ENCODE assay signal across 14 cellular contexts in genomic region chr14:91394105-91395081, GRCh38. TPM values are rescaled to one million over a fixed set of nuclear protein-coding genes. Genes with fewer than 3 reads are reported as not detected.
DNase-seq lines count a peak whose midpoint lies in the region; ATAC-seq and TF ChIP-seq lines count a peak whose summit lies in the region.
"Had no signal": no experiment of that assay in that cellular context is flagged by ENCODE, and none has a peak within 500 bp of the region (broad histone marks: within the 10 kb centered on the region; RNA-seq: fewer than 3 reads in every experiment).

No MANE protein-coding gene starts in this region.

- 89 to 92% (median 89%) methylated on average over 17 of the region's 17 CpGs for WGBS in ovary, 3 donors

- no peaks in the 10 kb centered on the region for H3K9me3 ChIP-seq in MM.1S (replicated peaks; ENCODE audit: insufficient read depth, low read length)
- H3K9me3 ChIP-seq in ovary: no peaks in the 10 kb centered on the region
- H3K9me3 ChIP-seq: gastrocnemius medialis had no signal

- intact Hi-C loops in ovary (cut with DNase I): no loop called here

- TF ChIP-seq POLR2A in ovary (IDR thresholded peaks at IDR 0.05): no peak

- H4K20me1 ChIP-seq in MM.1S (ENCODE audit: insufficient read depth, low read length): no peaks in the 10 kb centered on the region

- no peak overlapping the region for H3K4me3 Mint-ChIP-seq in T-helper 1 cell treated with Interleukin-12 subunit alpha and Interleukin-12 subunit beta and Interleukin-4 antibody, amounts not matched to agents 30 μg/mL and 1 μg/mL, for 36 hours
- no peak overlapping the region for H3K4me3 Mint-ChIP-seq in activated CD8-positive, alpha-beta T cell treated with anti-CD3 and anti-CD28 coated beads, Interleukin-2, amount 10 ng/mL, durations not matched to agents 7 days and 5 days
- peak overlapping the region; percentile 61 for H3K4me3 Mint-ChIP-seq in natural killer cell treated with Interleukin-12 subunit alpha and Interleukin-12 subunit beta and Interleukin-15 and Interleukin-18, amount 100 ng/mL, for 72 hours

- CTCF ChIA-PET in activated CD8-positive, alpha-beta T cell treated with anti-CD3 and anti-CD28 coated beads, Interleukin-2, amount 10 ng/mL, durations not matched to agents 7 days and 5 days (lab: Charles Lee): interaction anchor here (0.7 to 4.6 kb wide), 5 partner anchors 10 to 77 kb away, joined by 3 to 40 read pairs (median 6); no protein-coding TSS in a partner anchor

- peaks cover 66% of the 10 kb centered on the region for H3K4me1 Mint-ChIP-seq in T-helper 1 cell treated with Interleukin-12 subunit alpha and Interleukin-12 subunit beta and Interleukin-4 antibody, amounts not matched to agents 30 μg/mL and 1 μg/mL, for 36 hours (ENCODE audit: low read depth)
- H3K4me1 Mint-ChIP-seq in activated CD8-positive, alpha-beta T cell treated with anti-CD3 and anti-CD28 coated beads, Interleukin-2, amount 10 ng/mL, durations not matched to agents 7 days and 5 days (ENCODE audit: low read depth): peaks cover 94% of the 10 kb centered on the region
- H3K4me1 Mint-ChIP-seq in natural killer cell treated with Interleukin-12 subunit alpha and Interleukin-12 subunit beta and Interleukin-15 and Interleukin-18, amount 100 ng/mL, for 72 hours (ENCODE audit: low read depth in 2 of 2): peaks cover 74 to 78% of the 10 kb centered on the region in 2 donors

- POLR2A ChIA-PET in activated CD8-positive, alpha-beta T cell treated with anti-CD3 and anti-CD28 coated beads, Interleukin-2, amount 10 ng/mL, durations not matched to agents 7 days and 5 days (lab: Charles Lee): interaction anchor here (0.5 to 1.2 kb wide), 3 partner anchors 21 to 51 kb away, joined by 3 read pairs; no protein-coding TSS in a partner anchor

- H3F3A ChIP-seq in MM.1S (ENCODE audit: insufficient read depth, low read length): peaks cover 88% of the 10 kb centered on the region

- H3K79me2 ChIP-seq in MM.1S (ENCODE audit: low read length): peaks cover 100% of the 10 kb centered on the region

- H3K27ac Mint-ChIP-seq in T-helper 1 cell treated with Interleukin-12 subunit alpha and Interleukin-12 subunit beta and Interleukin-4 antibody, amounts not matched to agents 30 μg/mL and 1 μg/mL, for 36 hours: peak overlapping the region; percentile 31
- peak overlapping the region; percentile 12 for H3K27ac Mint-ChIP-seq in activated CD8-positive, alpha-beta T cell treated with anti-CD3 and anti-CD28 coated beads, Interleukin-2, amount 10 ng/mL, durations not matched to agents 7 days and 5 days
- peak overlapping the region; percentile 81 to 99 for H3K27ac Mint-ChIP-seq in natural killer cell treated with Interleukin-12 subunit alpha and Interleukin-12 subunit beta and Interleukin-15 and Interleukin-18, amount 100 ng/mL, for 72 hours

- no peak overlapping the region for H2AFZ ChIP-seq in MM.1S (ENCODE audit: low read length)

- peak overlapping the region; percentile 90 for H3K4me2 ChIP-seq in MM.1S (ENCODE audit: low read depth, low read length)

- H3K9me3 Mint-ChIP-seq in T-helper 1 cell treated with Interleukin-12 subunit alpha and Interleukin-12 subunit beta and Interleukin-4 antibody, amounts not matched to agents 30 μg/mL and 1 μg/mL, for 36 hours: no peaks in the 10 kb centered on the region
- H3K9me3 Mint-ChIP-seq in activated CD8-positive, alpha-beta T cell treated with anti-CD3 and anti-CD28 coated beads, Interleukin-2, amount 10 ng/mL, durations not matched to agents 7 days and 5 days (ENCODE audit: insufficient read depth): no peaks in the 10 kb centered on the region
- H3K9me3 Mint-ChIP-seq in natural killer cell treated with Interleukin-12 subunit alpha and Interleukin-12 subunit beta and Interleukin-15 and Interleukin-18, amount 100 ng/mL, for 72 hours: no peaks in the 10 kb centered on the region

- no peaks in the 10 kb centered on the region for H3K36me3 ChIP-seq in MM.1S (replicated peaks; ENCODE audit: insufficient read depth, low read length)
- no peaks in the 10 kb centered on the region for H3K36me3 ChIP-seq in ovary
- H3K36me3 ChIP-seq: gastrocnemius medialis had no signal

- H3K4me1 ChIP-seq in MM.1S (ENCODE audit: low read length) (peaks cover 70% of the 10 kb centered on the region), ovary (ENCODE audit: insufficient read depth) (no peaks in the 10 kb centered on the region)
- H3K4me1 ChIP-seq: gastrocnemius medialis had no signal

- H3K4me3 ChIP-seq in MM.1S (ENCODE audit: low read length): 0 out of 2 replicates have a peak overlapping the region, but pooled peaks have one; percentile 44
- H3K4me3 ChIP-seq in ovary: no peak overlapping the region
- H3K4me3 ChIP-seq: gastrocnemius medialis, SK-N-MC, skin epidermis had no signal

- peaks cover 34% of the 10 kb centered on the region for H3K36me3 Mint-ChIP-seq in T-helper 1 cell treated with Interleukin-12 subunit alpha and Interleukin-12 subunit beta and Interleukin-4 antibody, amounts not matched to agents 30 μg/mL and 1 μg/mL, for 36 hours (ENCODE audit: low read depth)
- H3K36me3 Mint-ChIP-seq in activated CD8-positive, alpha-beta T cell treated with anti-CD3 and anti-CD28 coated beads, Interleukin-2, amount 10 ng/mL, durations not matched to agents 7 days and 5 days (ENCODE audit: low read depth): peaks cover 55% of the 10 kb centered on the region
- no peaks in the 10 kb centered on the region for H3K36me3 Mint-ChIP-seq in natural killer cell treated with Interleukin-12 subunit alpha and Interleukin-12 subunit beta and Interleukin-15 and Interleukin-18, amount 100 ng/mL, for 72 hours

- H3K27me3 Mint-ChIP-seq in T-helper 1 cell treated with Interleukin-12 subunit alpha and Interleukin-12 subunit beta and Interleukin-4 antibody, amounts not matched to agents 30 μg/mL and 1 μg/mL, for 36 hours (ENCODE audit: low read depth): no peaks in the 10 kb centered on the region
- no peaks in the 10 kb centered on the region for H3K27me3 Mint-ChIP-seq in activated CD8-positive, alpha-beta T cell treated with anti-CD3 and anti-CD28 coated beads, Interleukin-2, amount 10 ng/mL, durations not matched to agents 7 days and 5 days (ENCODE audit: low read depth)
- H3K27me3 Mint-ChIP-seq in natural killer cell treated with Interleukin-12 subunit alpha and Interleukin-12 subunit beta and Interleukin-15 and Interleukin-18, amount 100 ng/mL, for 72 hours: no peaks in the 10 kb centered on the region

- TF ChIP-seq EP300 in ovary (IDR thresholded peaks at IDR 0.05): no peak

- no peaks in the 10 kb centered on the region for H3K9me2 ChIP-seq in MM.1S (replicated peaks; ENCODE audit: insufficient read depth, low read length)

- no peaks in the 10 kb centered on the region for H3K27me3 ChIP-seq in MM.1S (replicated peaks; ENCODE audit: insufficient read depth, low read length)
- no peaks in the 10 kb centered on the region for H3K27me3 ChIP-seq in ovary
- H3K27me3 ChIP-seq: gastrocnemius medialis had no signal

- peak overlapping the region; percentile 60; the same call in 1 of the 2 replicates for H3K9ac ChIP-seq in MM.1S (ENCODE audit: low read length)

- TF ChIP-seq CTCF in MM.1S (IDR thresholded peaks at IDR 0.05; ENCODE audit: low read length) (no peak), GM13976 (IDR thresholded peaks at IDR 0.05; ENCODE audit: borderline replicate concordance, control extremely low read depth, extremely low read depth, insufficient read depth, missing control alignments) (no peak), ovary (IDR thresholded peaks at IDR 0.05) (no peak)

- peak overlapping the region; percentile 94; the same call in 1 of the 2 replicates for H3K27ac ChIP-seq in MM.1S (ENCODE audit: low read length)
- H3K27ac ChIP-seq in ovary: no peak overlapping the region
- H3K27ac ChIP-seq: gastrocnemius medialis, SK-N-MC had no signal

- in situ Hi-C loops in GM13976 (cut with MboI; ENCODE audit: low sequenced_read_pairs, unreplicated experiment): no loop called here

- DNase-seq in T-helper 1 cell: no peak
- no peak for DNase-seq in MM.1S
- DNase-seq in activated CD8-positive, alpha-beta T cell treated with anti-CD3 and anti-CD28 coated beads, Interleukin-2, amount 10 ng/mL, durations not matched to agents 7 days and 5 days: no peak
- no peak for DNase-seq in natural killer cell treated with Interleukin-12 subunit alpha and Interleukin-12 subunit beta and Interleukin-15 and Interleukin-18, amount 100 ng/mL, for 72 hours (ENCODE audit: low spot score)
- DNase-seq in GM13976 (ENCODE audit: low spot score): no peak
- no peak for DNase-seq in ovary
- DNase-seq: gastrocnemius medialis, Karpas-422, kidney, NCI-H226 had no signal

- no peak for ATAC-seq in activated CD8-positive, alpha-beta T cell treated with anti-CD3 and anti-CD28 coated beads, Interleukin-2, amount 10 ng/mL, durations not matched to agents 7 days and 5 days
- no peak for ATAC-seq in natural killer cell treated with Interleukin-12 subunit alpha and Interleukin-12 subunit beta and Interleukin-15 and Interleukin-18, amount 100 ng/mL, for 72 hours
- ATAC-seq in GM21825 (IDR thresholded peaks at IDR 0.05; ENCODE audit: unreplicated experiment): no peak
- ATAC-seq: gastrocnemius medialis had no signal

RNA-seq across cellular contexts. Expression of gene CCDC88C, which starts 23.2 kb away (rescaled TPM):
- total RNA-seq in activated CD8-positive, alpha-beta T cell treated with anti-CD3 and anti-CD28 coated beads, Interleukin-2, amount 10 ng/mL, durations not matched to agents 7 days and 5 days: 100 to 1,000 TPM; 147 to 153 TPM
- 100 to 1,000 TPM; 103 to 175 TPM for total RNA-seq in natural killer cell treated with Interleukin-12 subunit alpha and Interleukin-12 subunit beta and Interleukin-15 and Interleukin-18, amount 100 ng/mL, for 72 hours
- total RNA-seq in ovary: 10 to 100 TPM in 1 of 7 donors, 1 to 10 TPM in 6; 2.0 to 17.7 (median 5.1) TPM
- 1 to 10 TPM; 2.3 to 3.1 TPM for polyA plus RNA-seq in ovary

Comparison
In these comparisons a context has a peak if more than half of its experiments do, and no peak if none do; other contexts are left out.
1. H3K27ac Mint-ChIP-seq: peak in every context shown above with its lines; median percentile 90 in natural killer cell treated with Interleukin-12 subunit alpha and Interleukin-12 subunit beta and Interleukin-15 and Interleukin-18, amount 100 ng/mL, for 72 hours; 31 in T-helper 1 cell treated with Interleukin-12 subunit alpha and Interleukin-12 subunit beta and Interleukin-4 antibody, amounts not matched to agents 30 μg/mL and 1 μg/mL, for 36 hours; 12 in activated CD8-positive, alpha-beta T cell treated with anti-CD3 and anti-CD28 coated beads, Interleukin-2, amount 10 ng/mL, durations not matched to agents 7 days and 5 days.
2. RNA of gene CCDC88C, which starts 23.2 kb away (total RNA-seq): 103 to 175 TPM in natural killer cell treated with Interleukin-12 subunit alpha and Interleukin-12 subunit beta and Interleukin-15 and Interleukin-18, amount 100 ng/mL, for 72 hours and 147 to 153 TPM in activated CD8-positive, alpha-beta T cell treated with anti-CD3 and anti-CD28 coated beads, Interleukin-2, amount 10 ng/mL, durations not matched to agents 7 days and 5 days; 2.0 to 17.7 TPM in ovary; every median in the first group is over 4 times any median in the second.